ENCODE assay signal across 9 cellular contexts in the genomic region with DNA sequence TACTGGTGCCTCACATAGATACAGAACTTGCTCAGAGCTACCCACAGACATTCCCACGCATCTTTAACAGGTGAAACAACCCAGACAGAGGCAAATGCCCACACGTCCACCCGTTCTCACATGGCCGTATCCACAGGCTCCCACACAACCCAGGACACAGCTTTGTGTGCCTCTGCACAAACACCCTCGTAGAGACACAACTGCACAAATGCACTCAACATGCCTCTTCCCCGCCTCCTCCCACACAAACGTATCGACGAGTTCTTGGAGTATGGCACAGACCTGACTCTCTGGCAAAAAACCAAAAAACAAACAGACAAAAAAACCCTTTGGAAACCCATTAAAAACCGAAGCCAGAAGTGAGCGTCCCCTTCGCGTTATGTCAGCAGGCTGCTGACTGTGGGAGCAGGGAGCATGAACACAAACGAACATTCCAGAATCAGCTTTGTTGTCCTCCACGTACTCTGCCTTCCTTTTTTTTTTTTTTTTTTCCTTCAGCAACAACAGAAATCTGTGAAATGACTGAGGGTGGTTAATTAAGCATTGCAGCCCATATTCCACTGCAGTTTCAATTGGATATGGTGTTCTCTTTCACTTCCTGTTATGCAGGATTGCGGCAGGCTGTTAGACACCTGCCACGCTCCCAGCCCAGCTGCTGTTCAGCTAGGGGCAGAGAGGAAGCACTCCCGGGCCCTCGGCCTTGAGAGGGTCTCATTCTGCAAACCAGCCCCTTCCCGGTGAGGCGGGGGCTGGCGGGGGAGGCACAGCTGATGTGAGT.
DNase-seq lines count a peak whose midpoint lies in the region; ATAC-seq and TF ChIP-seq lines count a peak whose summit lies in the region.
"Had no signal": no experiment of that assay in that cellular context is flagged by ENCODE, and none has a peak within 500 bp of the region (broad histone marks: within the 10 kb centered on the region; RNA-seq: fewer than 3 reads in every experiment).

No MANE protein-coding gene starts in this region.

- TF ChIP-seq CTCF in coronary artery (IDR thresholded peaks at IDR 0.05), result no peak
- no peak for TF ChIP-seq CTCF in omental fat pad (IDR thresholded peaks at IDR 0.05)
- TF ChIP-seq CTCF in foreskin keratinocyte (conservative IDR thresholded peaks at IDR 0.05), result no peak

- peak overlapping the region in 1 of 2 donors; percentile 43 for H3K27ac ChIP-seq in coronary artery
- no peak overlapping the region for H3K27ac ChIP-seq in foreskin keratinocyte
- H3K27ac ChIP-seq: HL-60 had no signal

- H3K4me1 ChIP-seq in foreskin keratinocyte, result no peaks in the 10 kb centered on the region

- H3K27me3 ChIP-seq in foreskin keratinocyte, result no peaks in the 10 kb centered on the region

- ATAC-seq in GM19452 (IDR thresholded peaks at IDR 0.05; ENCODE audit: unreplicated experiment) (peak; percentile 93), HG03442 (IDR thresholded peaks at IDR 0.05; ENCODE audit: unreplicated experiment) (peak; percentile 88), omental fat pad (ENCODE audit: low FRiP score) (peak; percentile 33), foreskin keratinocyte (no peak)

- peak overlapping the region; percentile 68 for H3K4me3 ChIP-seq in coronary artery

- peak; percentile 91 for DNase-seq in DMS53 (lab: John Stamatoyannopoulos, UW)
- peak; percentile 90 for DNase-seq in NOMO-1 treated with DMSO at 0.1 percent for 48 hours (lab: John Stamatoyannopoulos, UW; ENCODE audit: unreplicated experiment)
- no peak for DNase-seq in coronary artery (ENCODE audit: low spot score)
- DNase-seq in omental fat pad (ENCODE audit: low spot score), result no peak
- no peak for DNase-seq in AG20443 (ENCODE audit: low spot score)
- no peak for DNase-seq in foreskin keratinocyte

Comparison
In these comparisons a context has a peak if more than half of its experiments do, and no peak if none do; other contexts are left out.
1. DNase-seq: peak in DMS53 (single experiment) and NOMO-1 treated with DMSO at 0.1 percent for 48 hours (single experiment); none in coronary artery (single experiment), omental fat pad (single experiment), AG20443 (single experiment) and foreskin keratinocyte (0 of 2).